Comparison of ENCODE assay signal across 9 cellular contexts in genomic region chr2:230067990-230068657, GRCh38. TPM values are rescaled to one million over a fixed set of nuclear protein-coding genes. Genes with fewer than 3 reads are reported as not detected.
A peak's percentile ranks its signal among the peaks of the same experiment; 100 is the strongest.
DNase-seq lines count a peak whose midpoint lies in the region; ATAC-seq and TF ChIP-seq lines count a peak whose summit lies in the region.
"Had no signal": no experiment of that assay in that cellular context is flagged by ENCODE, and none has a peak within 500 bp of the region (broad histone marks: within the 10 kb centered on the region; RNA-seq: fewer than 3 reads in every experiment).

No MANE protein-coding gene starts in this region.

- intact Hi-C loops in activated B cell treated with CpG ODN at 0.5 μM for 24 hours (cut with micrococcal nuclease) = loop anchor here (1.0 to 10.0 kb wide), 11 partner anchors 57 to 744 kb away; partner anchors contain the start of genes CAB39, FBXO36, SP100 and TRIP12

- DNase-seq in CD1c-positive myeloid dendritic cell (ENCODE audit: extremely low spot score) (peak; percentile 9), KBM-7 (peak; percentile 73), activated B cell treated with CpG ODN at 0.5 μM for 24 hours (peak; percentile 58)
- DNase-seq in stimulated activated CD4-positive, alpha-beta T cell treated with anti-CD3 and anti-CD28 coated beads, Interleukin-2, amount 100 ng/mL, for 4 hours (ENCODE audit: low read depth) = peak; percentile 22

- peak overlapping the region in 1 of 2 donors; percentile 74 for H3K9ac ChIP-seq in liver (ENCODE audit: low read depth in 1 of 2, low read length in 2 of 2)

- 2% methylated on average over 65 of the region's 65 CpGs for WGBS in liver

- CTCF ChIA-PET in activated B cell treated with CpG ODN at 0.5 μM for 24 hours (lab: Charles Lee) = interaction anchor here (0.9 to 4.1 kb wide), 7 partner anchors 13 to 646 kb away, joined by 3 to 26 read pairs (median 4); partner anchors contain the start of gene TRIP12

- peak overlapping the region; percentile 70 for H3K27ac Mint-ChIP-seq in activated B cell treated with CpG ODN at 0.5 μM for 24 hours

- peaks cover 3% of the 10 kb centered on the region for H3K36me3 Mint-ChIP-seq in activated B cell treated with CpG ODN at 0.5 μM for 24 hours (ENCODE audit: low read depth)

- no peak for TF ChIP-seq CTCF in activated B cell treated with CpG ODN at 0.5 μM for 24 hours (IDR thresholded peaks at IDR 0.05)
- TF ChIP-seq CTCF in liver (IDR thresholded peaks at IDR 0.05; ENCODE audit: low read depth, low read length, missing input control) = no peak

- no peaks in the 10 kb centered on the region for H3K27me3 ChIP-seq in liver (ENCODE audit: control insufficient read depth in 4 of 4, insufficient read depth in 4 of 4, low read length in 3 of 4)

- H3K4me1 Mint-ChIP-seq in activated B cell treated with CpG ODN at 0.5 μM for 24 hours = peaks cover 18% of the 10 kb centered on the region

- peak overlapping the region; percentile 56 to 83 (median 78) for H3K4me3 ChIP-seq in liver (ENCODE audit: low read depth in 1 of 3, low read length in 3 of 3)

- in situ Hi-C loops in KBM-7 (cut with MboI; ENCODE audit: low pct_unique_long_range_greater_than_20kb, low sequenced_read_pairs) = no loop called here

- H3K4me3 Mint-ChIP-seq in activated B cell treated with CpG ODN at 0.5 μM for 24 hours = peak overlapping the region; percentile 90

- H3K27me3 Mint-ChIP-seq in activated B cell treated with CpG ODN at 0.5 μM for 24 hours = peaks cover 5% of the 10 kb centered on the region

- no peaks in the 10 kb centered on the region for H3K36me3 ChIP-seq in liver (ENCODE audit: control insufficient read depth in 4 of 4, insufficient read depth in 3 of 4, low read depth in 1 of 4, low read length in 3 of 4)

- no peaks in the 10 kb centered on the region for H3K9me3 ChIP-seq in liver (ENCODE audit: control insufficient read depth in 4 of 4, low read length in 3 of 4)

- TF ChIP-seq RAD21 in liver (IDR thresholded peaks at IDR 0.05) = no peak

- POLR2A ChIA-PET in activated B cell treated with CpG ODN at 0.5 μM for 24 hours (lab: Charles Lee) = interaction anchor here (0.5 to 2.8 kb wide), 9 partner anchors 10 to 730 kb away, joined by 3 to 7 read pairs (median 4); no protein-coding TSS in a partner anchor

- ATAC-seq in GM19395 (IDR thresholded peaks at IDR 0.05; ENCODE audit: unreplicated experiment) (peak; percentile 43), activated B cell treated with CpG ODN at 0.5 μM for 24 hours (ENCODE audit: low read depth) (peak; percentile 32), GM18517 (IDR thresholded peaks at IDR 0.05; ENCODE audit: unreplicated experiment) (no peak)

- H3K27ac ChIP-seq in cingulate gyrus (ENCODE audit: low read depth, low read length) (peak overlapping the region; percentile 85), liver (ENCODE audit: low read depth in 1 of 2, low read length in 2 of 2) (peak overlapping the region; percentile 51 to 71)

- H3K4me1 ChIP-seq in liver (ENCODE audit: control insufficient read depth in 4 of 4, insufficient read depth in 4 of 4, low read length in 3 of 4) = peaks cover 2 to 44% (median 31%) of the 10 kb centered on the region in 4 donors

- no peaks in the 10 kb centered on the region for H3K9me3 Mint-ChIP-seq in activated B cell treated with CpG ODN at 0.5 μM for 24 hours

TF ChIP-seq in liver, 16 proteins besides CTCF, POLR2A, EP300 and RAD21:
- TF ChIP-seq HNF4G (IDR thresholded peaks at IDR 0.05) (no peak), REST (IDR thresholded peaks at IDR 0.05) (no peak), MAX (IDR thresholded peaks at IDR 0.05) (no peak), ATF3 (IDR thresholded peaks at IDR 0.05) (no peak), TAF1 (conservative IDR thresholded peaks at IDR 0.05) (no peak)
TF ChIP-seq in liver: peak in this region for 0.

RNA-seq across cellular contexts. Expression of gene SLC16A14, which starts 0.6 kb away (rescaled TPM):
- total RNA-seq in activated B cell treated with CpG ODN at 0.5 μM for 24 hours (2.9 and 3.7 TPM in 2 replicates), liver (1 to 10 TPM in 1 of 2 donors, under 1 TPM in 1; 0.79 to 3.7 TPM)
- polyA plus RNA-seq in liver = 1 to 10 TPM in 1 of 2 donors, under 1 TPM in 1; 0.28 to 1.4 TPM
- total RNA-seq: SK-MEL-5 had no signal

Comparison
In these comparisons a context has a peak if more than half of its experiments do, and no peak if none do; other contexts are left out.
1. DNase-seq: peak in every context shown above with its lines; median percentile 73 in KBM-7; 58 in activated B cell treated with CpG ODN at 0.5 μM for 24 hours; 22 in stimulated activated CD4-positive, alpha-beta T cell treated with anti-CD3 and anti-CD28 coated beads, Interleukin-2, amount 100 ng/mL, for 4 hours; 9 in CD1c-positive myeloid dendritic cell.